ENCODE assay signal across 1 cellular context in genomic region chr12:110698171-110698902, GRCh38.
TF ChIP-seq lines count a peak whose summit lies in the region.

No MANE protein-coding gene starts in this region.

TF ChIP-seq in K562, 482 proteins besides CTCF, POLR2A, EP300 and RAD21 (continued from another document):
- TF ChIP-seq CHAMP1 (IDR thresholded peaks at IDR 0.05), result no peak
- peak; percentile 56; the same call in 1 of the 2 replicates for TF ChIP-seq RBFOX2 (IDR thresholded peaks at IDR 0.05; ENCODE audit: low read depth, low read length)
- TF ChIP-seq SAFB2 (IDR thresholded peaks at IDR 0.05; ENCODE audit: borderline replicate concordance, low read depth, low read length, severe bottlenecking), result no peak
- no peak for TF ChIP-seq HSF4 (CRISPR knock-in tag; IDR thresholded peaks at IDR 0.05; ENCODE audit: borderline replicate concordance)
- no peak for TF ChIP-seq CGGBP1 (CRISPR knock-in tag; IDR thresholded peaks at IDR 0.05)
- no peak for TF ChIP-seq ELF2 (CRISPR knock-in tag; IDR thresholded peaks at IDR 0.05)
- peak; percentile 52 for TF ChIP-seq NFIC (IDR thresholded peaks at IDR 0.05)
- TF ChIP-seq CREB5 (CRISPR knock-in tag; IDR thresholded peaks at IDR 0.05), result no peak
- TF ChIP-seq SAFB (IDR thresholded peaks at IDR 0.05; ENCODE audit: borderline replicate concordance, low read depth, low read length), result no peak
- no peak for TF ChIP-seq ZNF707 (CRISPR knock-in tag; conservative IDR thresholded peaks at IDR 0.05)
- no peak for TF ChIP-seq NR2F6 (CRISPR knock-in tag; IDR thresholded peaks at IDR 0.05)
- no peak for TF ChIP-seq MBD1 (CRISPR knock-in tag; IDR thresholded peaks at IDR 0.05)
- TF ChIP-seq CBX2 (IDR thresholded peaks at IDR 0.05; ENCODE audit: insufficient read depth, low read length, poor library complexity, severe bottlenecking), result no peak
- TF ChIP-seq NFATC3 (IDR thresholded peaks at IDR 0.05), result 0 out of 2 replicates have a peak, but pooled peaks have one; percentile 58
- TF ChIP-seq ZNF133 (CRISPR knock-in tag; IDR thresholded peaks at IDR 0.05), result no peak
- peak; percentile 88 for TF ChIP-seq ATF3 (IDR thresholded peaks at IDR 0.05)
- no peak for TF ChIP-seq ATF3 (CRISPR knock-in tag; conservative IDR thresholded peaks at IDR 0.05)
- TF ChIP-seq NFE2L1 (tag; IDR thresholded peaks at IDR 0.05; ENCODE audit: borderline replicate concordance, low read depth), result peak; percentile 81
- TF ChIP-seq IRF9 (tag; IDR thresholded peaks at IDR 0.05), result no peak
- no peak for TF ChIP-seq POLR3G (IDR thresholded peaks at IDR 0.05; ENCODE audit: extremely low read depth, insufficient read length, insufficient replicate concordance)
